Comparison of ENCODE assay signal across 8 cellular contexts in the genomic region with DNA sequence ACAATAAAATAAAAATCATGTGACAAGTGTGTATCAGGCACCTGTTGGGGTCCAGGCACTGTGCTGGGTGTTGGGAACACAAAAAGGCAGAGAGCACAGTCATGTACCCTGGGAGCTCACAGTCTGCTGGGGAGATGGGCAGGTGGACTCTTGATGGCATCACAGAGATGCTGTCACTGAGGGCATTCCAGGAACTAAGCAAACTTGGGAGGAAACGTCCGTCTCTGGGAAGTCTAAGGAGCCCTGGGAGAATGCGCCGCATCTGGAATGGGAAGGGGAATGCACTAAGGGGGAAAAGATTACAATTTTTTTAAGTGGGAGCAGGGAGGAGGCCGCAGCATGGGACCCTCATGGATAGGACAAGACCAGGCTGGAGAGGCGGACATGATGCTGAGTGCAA.
"Had no signal": no experiment of that assay in that cellular context is flagged by ENCODE, and none has a peak within 500 bp of the region (broad histone marks: within the 10 kb centered on the region; RNA-seq: fewer than 3 reads in every experiment).

No MANE protein-coding gene starts in this region.

- H3K4me3 ChIP-seq: GM23248, HAP-1 had no signal

- H3K4me1 ChIP-seq: HAP-1 had no signal

- H3K9ac ChIP-seq: GM23248 had no signal

- H3K27ac ChIP-seq: GM23248, HL-60 had no signal

- ATAC-seq: HCT116 had no signal

- H2AFZ ChIP-seq: GM23248 had no signal

- DNase-seq: GM23248, GOT3, H7, HFFc6, IMR-90 had no signal

- H3K9me3 ChIP-seq: HAP-1 had no signal

- H3K36me3 ChIP-seq: HAP-1 had no signal
